7 cellular contexts compared by ENCODE assay signal in genomic region chr15:40217166-40217785, GRCh38. TPM values are rescaled to one million over a fixed set of nuclear protein-coding genes. Genes with fewer than 3 reads are reported as not detected.
DNase-seq lines count a peak whose midpoint lies in the region; ATAC-seq and TF ChIP-seq lines count a peak whose summit lies in the region.

No MANE protein-coding gene starts in this region.

- peaks cover 29% of the 10 kb centered on the region for H3K36me3 ChIP-seq in neutrophil

- H3K4me1 Mint-ChIP-seq in activated CD4-positive, alpha-beta memory T cell treated with anti-CD3 and anti-CD28 coated beads, Interleukin-2, amount 10 ng/mL, durations not matched to agents 7 days and 5 days: no peaks in the 10 kb centered on the region

- peak; percentile 67 for DNase-seq in EL
- peak; percentile 56 for DNase-seq in HFF-Myc (ENCODE audit: extremely low read depth, low read depth)
- peak; percentile 26 for DNase-seq in NCI-H446 treated with DMSO at 0.1 percent for 48 hours (lab: John Stamatoyannopoulos, UW)
- DNase-seq in activated CD4-positive, alpha-beta memory T cell treated with anti-CD3 and anti-CD28 coated beads, Interleukin-2, amount 10 ng/mL, durations not matched to agents 7 days and 5 days: peak; percentile 32
- peak; percentile 23 to 42 for DNase-seq in foreskin keratinocyte

- no peaks in the 10 kb centered on the region for H3K27me3 ChIP-seq in foreskin keratinocyte
- no peaks in the 10 kb centered on the region for H3K27me3 ChIP-seq in neutrophil

- H3K27ac ChIP-seq in foreskin keratinocyte (no peak overlapping the region), neutrophil (no peak overlapping the region)

- CTCF ChIA-PET in activated CD4-positive, alpha-beta memory T cell treated with anti-CD3 and anti-CD28 coated beads, Interleukin-2, amount 10 ng/mL, durations not matched to agents 7 days and 5 days (lab: Charles Lee): interaction anchor here (0.5 to 6.2 kb wide), 30 partner anchors 10 to 203 kb away, joined by 3 to 150 read pairs (median 4); partner anchors contain the start of genes PAK6 and PLCB2

- no peaks in the 10 kb centered on the region for H3K27me3 Mint-ChIP-seq in activated CD4-positive, alpha-beta memory T cell treated with anti-CD3 and anti-CD28 coated beads, Interleukin-2, amount 10 ng/mL, durations not matched to agents 7 days and 5 days

- no peak overlapping the region for H3K4me3 ChIP-seq in HFF-Myc (replicated peaks; ENCODE audit: low read depth, low read length)
- H3K4me3 ChIP-seq in neutrophil (ENCODE audit: low read depth in 1 of 2, low read length in 1 of 2): no peak overlapping the region

- H3K4me1 ChIP-seq in foreskin keratinocyte (no peaks in the 10 kb centered on the region), neutrophil (ENCODE audit: control insufficient read depth in 1 of 2, insufficient read depth in 1 of 2, low read depth in 1 of 2, low read length in 1 of 2) (no peaks in the 10 kb centered on the region)

- H3K27ac Mint-ChIP-seq in activated CD4-positive, alpha-beta memory T cell treated with anti-CD3 and anti-CD28 coated beads, Interleukin-2, amount 10 ng/mL, durations not matched to agents 7 days and 5 days: no peak overlapping the region

- TF ChIP-seq CTCF in HFF-Myc (IDR thresholded peaks at IDR 0.05; ENCODE audit: low read depth, low read length, missing control alignments): peak; percentile 64
- TF ChIP-seq CTCF in foreskin keratinocyte (conservative IDR thresholded peaks at IDR 0.05): peak; percentile 90
- TF ChIP-seq CTCF in neutrophil (IDR thresholded peaks at IDR 0.05): peak; percentile 91

- no peaks in the 10 kb centered on the region for H3K9me3 ChIP-seq in neutrophil

- POLR2A ChIA-PET in activated CD4-positive, alpha-beta memory T cell treated with anti-CD3 and anti-CD28 coated beads, Interleukin-2, amount 10 ng/mL, durations not matched to agents 7 days and 5 days (lab: Charles Lee): interaction anchor here (0.9 to 2.0 kb wide), 5 partner anchors 56 to 179 kb away, joined by 3 to 8 read pairs (median 4); no protein-coding TSS in a partner anchor

- peaks cover 63% of the 10 kb centered on the region for H3K36me3 Mint-ChIP-seq in activated CD4-positive, alpha-beta memory T cell treated with anti-CD3 and anti-CD28 coated beads, Interleukin-2, amount 10 ng/mL, durations not matched to agents 7 days and 5 days (ENCODE audit: low read depth)

- H3K9me3 Mint-ChIP-seq in activated CD4-positive, alpha-beta memory T cell treated with anti-CD3 and anti-CD28 coated beads, Interleukin-2, amount 10 ng/mL, durations not matched to agents 7 days and 5 days: no peaks in the 10 kb centered on the region

- no peak overlapping the region for H3K4me3 Mint-ChIP-seq in activated CD4-positive, alpha-beta memory T cell treated with anti-CD3 and anti-CD28 coated beads, Interleukin-2, amount 10 ng/mL, durations not matched to agents 7 days and 5 days

- ATAC-seq in foreskin keratinocyte (no peak), HG03196 (IDR thresholded peaks at IDR 0.05; ENCODE audit: unreplicated experiment) (no peak)

RNA-seq across cellular contexts. Expression of gene PAK6, which starts 21.6 kb away (rescaled TPM):
- total RNA-seq in activated CD4-positive, alpha-beta memory T cell treated with anti-CD3 and anti-CD28 coated beads, Interleukin-2, amount 10 ng/mL, durations not matched to agents 7 days and 5 days: under 1 TPM; 0.20 to 0.65 TPM
- total RNA-seq in foreskin keratinocyte: 14.1 and 15.6 TPM in 2 replicates
- polyA plus RNA-seq in foreskin keratinocyte: 8.9 and 9.0 TPM in 2 replicates

RNA-seq across cellular contexts. Expression of gene BUB1B, which starts 56.4 kb away (rescaled TPM):
- total RNA-seq in activated CD4-positive, alpha-beta memory T cell treated with anti-CD3 and anti-CD28 coated beads, Interleukin-2, amount 10 ng/mL, durations not matched to agents 7 days and 5 days: 10 to 100 TPM; 73.2 to 73.8 TPM
- total RNA-seq in foreskin keratinocyte: 34.8 and 45.9 TPM in 2 replicates
- 19.3 and 24.4 TPM in 2 replicates for polyA plus RNA-seq in foreskin keratinocyte
